Comparison of ENCODE assay signal across 7 cellular contexts in the genomic region with DNA sequence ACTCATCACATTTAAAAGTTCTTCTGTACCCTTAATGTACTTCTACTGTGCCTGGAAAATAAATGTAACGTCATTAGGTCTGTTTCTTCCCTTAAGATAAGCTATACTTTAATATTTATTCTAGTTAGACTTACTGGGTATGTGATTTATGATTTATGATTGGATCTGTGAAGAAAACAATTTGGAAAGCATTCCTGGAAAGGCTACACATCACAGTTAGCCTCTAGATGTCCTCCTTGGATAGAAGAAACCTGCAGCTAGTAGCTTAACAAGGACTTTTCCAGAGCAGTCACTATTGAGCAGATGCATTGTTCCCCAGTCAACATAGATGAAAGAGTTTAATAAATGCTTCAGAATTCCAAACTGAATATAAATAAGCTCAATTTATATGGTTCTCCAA. TPM values are rescaled to one million over a fixed set of nuclear protein-coding genes. Genes with fewer than 3 reads are reported as not detected.
DNase-seq lines count a peak whose midpoint lies in the region; ATAC-seq and TF ChIP-seq lines count a peak whose summit lies in the region.

No MANE protein-coding gene starts in this region.

- H3K4me3 Mint-ChIP-seq in progenitor cell of endocrine pancreas (ENCODE audit: low read depth) = no peak overlapping the region
- H3K4me3 Mint-ChIP-seq in stimulated activated naive B cell treated with anti-CD40 and anti-IgM and Interleukin-4, amounts not matched to agents 10 μg/mL and 1 μg/mL and 100 μg/mL, for 72 hours = no peak overlapping the region

- H3K27me3 Mint-ChIP-seq in progenitor cell of endocrine pancreas = no peaks in the 10 kb centered on the region
- peaks cover 0 to 6% of the 10 kb centered on the region in 2 donors for H3K27me3 Mint-ChIP-seq in stimulated activated naive B cell treated with anti-CD40 and anti-IgM and Interleukin-4, amounts not matched to agents 10 μg/mL and 1 μg/mL and 100 μg/mL, for 72 hours

- TF ChIP-seq CTCF in epithelial cell of esophagus (IDR thresholded peaks at IDR 0.05; ENCODE audit: insufficient read depth, low read depth, low read length, missing control alignments) = peak; percentile 59
- peak; percentile 56 for TF ChIP-seq CTCF in progenitor cell of endocrine pancreas (IDR thresholded peaks at IDR 0.05; ENCODE audit: unreplicated experiment)

- H3K9me3 Mint-ChIP-seq in progenitor cell of endocrine pancreas (ENCODE audit: low read depth) = no peaks in the 10 kb centered on the region
- H3K9me3 Mint-ChIP-seq in stimulated activated naive B cell treated with anti-CD40 and anti-IgM and Interleukin-4, amounts not matched to agents 10 μg/mL and 1 μg/mL and 100 μg/mL, for 72 hours = no peaks in the 10 kb centered on the region

- no peak for ATAC-seq in GM21526 (IDR thresholded peaks at IDR 0.05; ENCODE audit: low FRiP score, unreplicated experiment)
- no peak for ATAC-seq in stimulated activated naive B cell treated with anti-CD40 and anti-IgM and Interleukin-4, amounts not matched to agents 10 μg/mL and 1 μg/mL and 100 μg/mL, for 72 hours (replicated peaks)

- no peaks in the 10 kb centered on the region for H3K4me1 Mint-ChIP-seq in progenitor cell of endocrine pancreas (ENCODE audit: low read depth)
- H3K4me1 Mint-ChIP-seq in stimulated activated naive B cell treated with anti-CD40 and anti-IgM and Interleukin-4, amounts not matched to agents 10 μg/mL and 1 μg/mL and 100 μg/mL, for 72 hours = no peaks in the 10 kb centered on the region

- no peak overlapping the region for H3K4me3 ChIP-seq in epithelial cell of esophagus (ENCODE audit: low read length)

- no peak overlapping the region for H3K27ac Mint-ChIP-seq in progenitor cell of endocrine pancreas
- no peak overlapping the region for H3K27ac Mint-ChIP-seq in stimulated activated naive B cell treated with anti-CD40 and anti-IgM and Interleukin-4, amounts not matched to agents 10 μg/mL and 1 μg/mL and 100 μg/mL, for 72 hours

- H3K36me3 Mint-ChIP-seq in progenitor cell of endocrine pancreas (ENCODE audit: insufficient read depth) = no peaks in the 10 kb centered on the region
- H3K36me3 Mint-ChIP-seq in stimulated activated naive B cell treated with anti-CD40 and anti-IgM and Interleukin-4, amounts not matched to agents 10 μg/mL and 1 μg/mL and 100 μg/mL, for 72 hours = no peaks in the 10 kb centered on the region

- peak; percentile 10 for DNase-seq in GM04503 (ENCODE audit: low read depth)
- DNase-seq in NCI-H446 treated with DMSO at 0.1 percent for 48 hours (lab: John Stamatoyannopoulos, UW) = peak; percentile 17
- peak; percentile 58 for DNase-seq in epithelial cell of esophagus (ENCODE audit: low read depth)
- no peak for DNase-seq in progenitor cell of endocrine pancreas (ENCODE audit: low spot score, unreplicated experiment)
- no peak for DNase-seq in nucleus accumbens (lab: John Stamatoyannopoulos, UW)
- no peak for DNase-seq in stimulated activated naive B cell treated with anti-CD40 and anti-IgM and Interleukin-4, amounts not matched to agents 10 μg/mL and 1 μg/mL and 100 μg/mL, for 72 hours

RNA-seq across cellular contexts. Expression of gene ABL2, which starts 22.2 kb away (rescaled TPM):
- 23.7 and 25.1 TPM in 2 replicates for total RNA-seq in progenitor cell of endocrine pancreas

RNA-seq across cellular contexts. Expression of gene SOAT1, which starts 41.9 kb away (rescaled TPM):
- 61.1 and 61.5 TPM in 2 replicates for total RNA-seq in progenitor cell of endocrine pancreas

Comparison
In these comparisons a context has a peak if more than half of its experiments do, and no peak if none do; other contexts are left out.
1. DNase-seq: peak in GM04503 (single experiment), NCI-H446 treated with DMSO at 0.1 percent for 48 hours (single experiment) and epithelial cell of esophagus (single experiment); none in progenitor cell of endocrine pancreas (single experiment), nucleus accumbens (0 of 56) and stimulated activated naive B cell treated with anti-CD40 and anti-IgM and Interleukin-4, amounts not matched to agents 10 μg/mL and 1 μg/mL and 100 μg/mL, for 72 hours (single experiment).